Comparison of ENCODE assay signal across 1 cellular context in the genomic region with DNA sequence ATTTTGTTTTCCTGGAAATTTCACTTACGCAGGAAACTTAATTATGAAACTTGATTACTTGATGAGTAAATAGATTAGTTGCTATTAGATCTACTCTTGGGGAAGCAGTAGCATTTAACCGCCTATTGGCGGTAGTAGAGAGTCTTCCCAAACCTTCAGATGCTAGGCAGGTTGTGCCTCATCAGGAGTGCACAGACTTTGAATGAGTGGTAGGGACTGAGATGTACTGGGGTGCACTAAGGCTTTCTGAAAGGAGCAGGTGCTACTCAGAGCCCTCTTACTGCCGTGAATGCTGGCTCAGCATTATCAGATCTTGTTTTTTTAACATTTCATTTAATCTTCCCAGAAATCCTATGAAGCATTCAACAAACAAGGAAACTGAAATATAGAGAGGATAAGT.
A peak's percentile ranks its signal among the peaks of the same experiment; 100 is the strongest.
TF ChIP-seq lines count a peak whose summit lies in the region.

No MANE protein-coding gene starts in this region.

TF ChIP-seq in H1, 55 proteins besides CTCF, POLR2A, EP300 and RAD21:
- TF ChIP-seq MAFK (IDR thresholded peaks at IDR 0.05; ENCODE audit: low read depth, low read length) (peak; percentile 26; the same call in 1 of the 2 replicates), SUZ12 (IDR thresholded peaks at IDR 0.05; ENCODE audit: low read length) (no peak), JUN (IDR thresholded peaks at IDR 0.05; ENCODE audit: low read depth, low read length) (no peak)
TF ChIP-seq in H1: peak in this region for 1.
